In the genomic region with DNA sequence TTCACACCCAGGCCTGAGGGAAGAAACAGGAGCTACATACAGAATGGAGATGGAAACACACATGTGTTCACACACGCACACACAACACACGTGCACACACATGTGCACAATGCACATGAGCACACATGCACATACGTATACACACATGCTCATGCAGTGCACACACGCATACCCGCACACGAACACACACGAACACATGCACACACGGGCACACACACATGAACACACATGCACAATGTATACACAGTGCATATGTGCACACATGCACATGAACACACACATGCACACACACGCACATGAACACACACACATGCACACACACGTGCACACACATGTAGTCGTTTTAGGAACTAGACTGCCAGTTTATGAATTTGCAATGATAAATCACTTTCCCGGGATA, we compare ENCODE assay signal across 23 cellular contexts. TPM values are rescaled to one million over a fixed set of nuclear protein-coding genes. Genes with fewer than 3 reads are reported as not detected.
DNase-seq lines count a peak whose midpoint lies in the region; ATAC-seq, FAIRE-seq and TF ChIP-seq lines count a peak whose summit lies in the region.
"Had no signal": no experiment of that assay in that cellular context is flagged by ENCODE, and none has a peak within 500 bp of the region (broad histone marks: within the 10 kb centered on the region; RNA-seq: fewer than 3 reads in every experiment).

No MANE protein-coding gene starts in this region.

- no peak overlapping the region for H2BK5ac ChIP-seq in IMR-90 (ENCODE audit: low read depth, low read length, poor library complexity, severe bottlenecking)

- H3K4me2 ChIP-seq in IMR-90 (ENCODE audit: low read depth, low read length) = no peak overlapping the region
- no peak overlapping the region for H3K4me2 ChIP-seq in HepG2 (ENCODE audit: low read depth, low read length)

- FAIRE-seq in HepG2 (lab: Jason Lieb, UNC) = peak; percentile 63
- FAIRE-seq in urothelium cell line (lab: Jason Lieb, UNC) = peak; percentile 94
- FAIRE-seq: D721Med, GM12892, RCC 7860, small intestine had no signal

- no peak overlapping the region for H2BK15ac ChIP-seq in IMR-90 (ENCODE audit: low read depth, low read length)

- no peaks in the 10 kb centered on the region for H3K4me1 Mint-ChIP-seq in chondrocyte (ENCODE audit: low read depth)
- H3K4me1 Mint-ChIP-seq: natural killer cell had no signal

- no peak overlapping the region for H3K18ac ChIP-seq in IMR-90 (ENCODE audit: low read depth, low read length)

- H3K4me1 ChIP-seq in IMR-90 (ENCODE audit: control insufficient read depth, insufficient read depth, low read length) (peaks cover 13% of the 10 kb centered on the region), HepG2 (ENCODE audit: insufficient read depth, low read length) (no peaks in the 10 kb centered on the region), right cardiac atrium (ENCODE audit: control insufficient read depth, insufficient read depth, low read length) (no peaks in the 10 kb centered on the region)

- no peak overlapping the region for H2BK120ac ChIP-seq in IMR-90 (ENCODE audit: low read depth, low read length)

- H3K27me3 ChIP-seq in IMR-90 (ENCODE audit: control insufficient read depth, insufficient read depth, low read length) (no peaks in the 10 kb centered on the region), HepG2 (ENCODE audit: control insufficient read depth in 1 of 2, insufficient read depth in 2 of 2, low read length in 2 of 2) (no peaks in the 10 kb centered on the region), right cardiac atrium (ENCODE audit: control insufficient read depth, insufficient read depth) (no peaks in the 10 kb centered on the region)
- H3K27me3 ChIP-seq: cardiac muscle cell, transverse colon had no signal

- H3K4me3 Mint-ChIP-seq in chondrocyte (ENCODE audit: unreplicated experiment) = no peak overlapping the region
- H3K4me3 Mint-ChIP-seq: immature natural killer cell, natural killer cell had no signal

- H3K9ac ChIP-seq in IMR-90 (ENCODE audit: low read depth, low read length) = no peak overlapping the region
- no peak overlapping the region for H3K9ac ChIP-seq in HepG2 (ENCODE audit: insufficient read depth, low read depth, low read length)

- H4K20me1 ChIP-seq in IMR-90 (ENCODE audit: insufficient read depth, low read length) (no peaks in the 10 kb centered on the region), HepG2 (ENCODE audit: insufficient read depth, low read length) (no peaks in the 10 kb centered on the region)

- H3K9me3 ChIP-seq in IMR-90 (ENCODE audit: control insufficient read depth, insufficient read depth, low read length) (no peaks in the 10 kb centered on the region), HepG2 (ENCODE audit: low read length) (no peaks in the 10 kb centered on the region), right cardiac atrium (ENCODE audit: control insufficient read depth, low read length) (no peaks in the 10 kb centered on the region)
- H3K9me3 ChIP-seq: transverse colon had no signal

- H3K4me3 ChIP-seq in IMR-90 (ENCODE audit: insufficient read depth, low read depth, low read length) (no peak overlapping the region), HepG2 (replicated peaks in 1 of 3; ENCODE audit: insufficient read depth in 1 of 3, low read depth in 2 of 3, low read length in 3 of 3) (no peak overlapping the region), right cardiac atrium (ENCODE audit: low read length) (no peak overlapping the region)
- H3K4me3 ChIP-seq: cardiac muscle cell, transverse colon had no signal

- TF ChIP-seq POLR2A in IMR-90 (IDR thresholded peaks at IDR 0.05; ENCODE audit: low read depth, low read length) = no peak
- TF ChIP-seq POLR2A in HepG2 (IDR thresholded peaks at IDR 0.05; ENCODE audit: insufficient read depth in 1 of 2, low read depth in 2 of 2, low read length in 2 of 2) = peak in 1 of 2 experiments; percentile 30; a peak in 1 of 4 replicates

- H3K36me3 ChIP-seq in IMR-90 (ENCODE audit: control insufficient read depth, insufficient read depth, low read length) (peaks cover 25% of the 10 kb centered on the region), HepG2 (replicated peaks in 1 of 2; ENCODE audit: control insufficient read depth in 1 of 2, insufficient read depth in 2 of 2, low read length in 2 of 2) (peaks cover 27 to 37% of the 10 kb centered on the region in 2 experiments)

- no peak overlapping the region for H4K5ac ChIP-seq in IMR-90 (ENCODE audit: low read depth, low read length)

- H3K4ac ChIP-seq in IMR-90 (ENCODE audit: low read depth, low read length) = no peak overlapping the region

- H4K8ac ChIP-seq in IMR-90 (ENCODE audit: low read depth in 2 of 2, low read length in 2 of 2) = 0 out of 4 replicates have a peak overlapping the region, but pooled peaks of 1 of the 2 experiments have one; percentile 17

- H3K79me2 ChIP-seq in HepG2 (ENCODE audit: insufficient read depth, low read length) = no peaks in the 10 kb centered on the region

- H4K91ac ChIP-seq in IMR-90 (ENCODE audit: insufficient read depth, low read depth, low read length) = no peak overlapping the region

- 98% methylated on average over 7 of the region's 12 CpGs; no CpG with 5 or more reads in 1 of the 2 experiments for WGBS in IMR-90 (ENCODE audit: extremely low coverage in 2 of 2, insufficient read length in 1 of 2), 2 experiments
- WGBS in HepG2 (ENCODE audit: low lambda C conversion rate) = 93% methylated on average over 12 of the region's 12 CpGs
- WGBS in right cardiac atrium = 96% methylated on average over 12 of the region's 12 CpGs

- H3K27ac ChIP-seq in IMR-90 (ENCODE audit: insufficient read depth, low read length) = no peak overlapping the region
- no peak overlapping the region for H3K27ac ChIP-seq in HepG2 (ENCODE audit: extremely low read length, insufficient read depth, low read length)
- no peak overlapping the region for H3K27ac ChIP-seq in right cardiac atrium (ENCODE audit: low read length)
- H3K27ac ChIP-seq: cardiac muscle cell had no signal

- no TSS peak for BruUV-seq in IMR-90 (replicated peaks; lab: Mats Ljungman, UMichigan)
- BruUV-seq in HepG2 (replicated peaks; lab: Mats Ljungman, UMichigan) = no TSS peak

- dilution Hi-C loops in IMR-90 (cut with HindIII; ENCODE audit: low sequenced_read_pairs, unreplicated experiment) = no loop called here

- H3K9me3 Mint-ChIP-seq in chondrocyte (ENCODE audit: low read depth) = no peaks in the 10 kb centered on the region
- H3K9me3 Mint-ChIP-seq: activated naive CD4-positive, alpha-beta T cell treated with anti-CD3 and anti-CD28 coated beads, Interleukin-2, amount 50 U/mL, for 72 hours; immature natural killer cell; natural killer cell had no signal

- H3K56ac ChIP-seq in IMR-90 (ENCODE audit: extremely low read depth, insufficient read depth, low read length) = no peak overlapping the region

- no peak overlapping the region for H2AFZ ChIP-seq in IMR-90 (replicated peaks; ENCODE audit: low read length, poor library complexity)
- H2AFZ ChIP-seq in HepG2 (ENCODE audit: low read length) = no peak overlapping the region

- ATAC-seq in IMR-90 (ENCODE audit: low read depth) = no peak
- no peak for ATAC-seq in HepG2
- ATAC-seq in right cardiac atrium = no peak
- ATAC-seq: activated naive CD4-positive, alpha-beta T cell treated with anti-CD3 and anti-CD28 coated beads, Interleukin-2, amount 50 U/mL, for 72 hours had no signal

- CTCF ChIA-PET in IMR-90 (lab: Yijun Ruan, JAX) (no interaction called here), HepG2 (lab: Yijun Ruan, JAX; ENCODE audit: low intra/inter-chr PET ratio, low total read pairs) (no interaction called here)

- in situ Hi-C loops in IMR-90 (cut with MboI; ENCODE audit: low sequenced_read_pairs) (no loop called here), HepG2 (cut with HindIII; ENCODE audit: extremely low pct_ligation_motif_present, low pct_unique_long_range_greater_than_20kb) (no loop called here)

- peaks cover 4 to 6% of the 10 kb centered on the region in 2 experiments; a peak in 2 of 4 replicates for H3K79me1 ChIP-seq in IMR-90 (ENCODE audit: low read depth in 1 of 2, low read length in 2 of 2)

- TF ChIP-seq EP300 in HepG2 (IDR thresholded peaks at IDR 0.05; ENCODE audit: low read depth in 2 of 2, low read length in 2 of 2) (no peak), HepG2 (CRISPR knock-in tag; IDR thresholded peaks at IDR 0.05; ENCODE audit: borderline replicate concordance) (no peak)

- H3K14ac ChIP-seq in IMR-90 (replicated peaks; ENCODE audit: low read depth, low read length) = no peak overlapping the region

- peaks cover 4% of the 10 kb centered on the region for H3K9me1 ChIP-seq in IMR-90 (ENCODE audit: insufficient read depth, low read length)

- peaks cover 21% of the 10 kb centered on the region for H3K36me3 Mint-ChIP-seq in chondrocyte (ENCODE audit: low read depth)

- POLR2A ChIA-PET in IMR-90 (lab: Charles Lee; ENCODE audit: unreplicated experiment) (no interaction called here), HepG2 (lab: Yijun Ruan, JAX) (no interaction called here)

- TF ChIP-seq CTCF in IMR-90 (conservative IDR thresholded peaks at IDR 0.05; ENCODE audit: low read depth, low read length) (no peak), chondrocyte (IDR thresholded peaks at IDR 0.05) (no peak), HepG2 (CRISPR knock-in tag; IDR thresholded peaks at IDR 0.05) (no peak)

- no peak overlapping the region for H3K27ac Mint-ChIP-seq in chondrocyte (ENCODE audit: unreplicated experiment)
- H3K27ac Mint-ChIP-seq: activated naive CD4-positive, alpha-beta T cell treated with anti-CD3 and anti-CD28 coated beads, Interleukin-2, amount 50 U/mL, for 72 hours; natural killer cell had no signal

- no peaks in the 10 kb centered on the region for H3K27me3 Mint-ChIP-seq in chondrocyte (ENCODE audit: low read depth)

- intact Hi-C loops in IMR-90 (cut with micrococcal nuclease) (no loop called here), HepG2 (cut with micrococcal nuclease; ENCODE audit: unreplicated experiment) (no loop called here), right cardiac atrium (cut with DNase I) (no loop called here)

- TF ChIP-seq RAD21 in IMR-90 (IDR thresholded peaks at IDR 0.05; ENCODE audit: low read length) (no peak), HepG2 (CRISPR knock-in tag; IDR thresholded peaks at IDR 0.05) (no peak)

- H2AK5ac ChIP-seq in IMR-90 (ENCODE audit: low read depth, low read length) = peak overlapping the region; percentile 0; the same call in 1 of the 2 replicates

- DNase-seq in IMR-90 (no peak), chondrocyte (ENCODE audit: low spot score) (peak; percentile 24), HepG2 (ENCODE audit: low spot score) (no peak), urothelium cell line (ENCODE audit: low spot score) (no peak), right cardiac atrium (no peak), Ammon's horn (ENCODE audit: low spot score) (no peak), medulla oblongata (ENCODE audit: extremely low spot score) (no peak)
- DNase-seq: activated CD4-positive, alpha-beta T cell treated with anti-CD3 and anti-CD28 coated beads, Interleukin-2, amount 50 U/mL, for 48 hours; activated CD8-positive, alpha-beta memory T cell treated with anti-CD3 and anti-CD28 coated beads, Interleukin-2, amount 50 U/mL, for 4 hours; cortex of kidney; immature natural killer cell; natural killer cell; NCI-H2029; SIG-M5; small intestine; stimulated activated CD4-positive, alpha-beta T cell treated with anti-CD3 and anti-CD28 coated beads, Interleukin-1b, Interleukin-23, amount 100 ng/mL, for 48 hours; stimulated activated CD8-positive, alpha-beta memory T cell treated with anti-CD3 and anti-CD28 coated beads, Interleukin-4, amount 100 ng/mL, for 48 hours; transverse colon had no signal

- H2BK20ac ChIP-seq in IMR-90 (ENCODE audit: low read depth, low read length) = no peak overlapping the region

- H3K23ac ChIP-seq in IMR-90 (ENCODE audit: low read depth, low read length) = no peak overlapping the region

- no peak overlapping the region for H2AK9ac ChIP-seq in IMR-90 (replicated peaks; ENCODE audit: low read depth, low read length, poor library complexity)

RNA-seq across cellular contexts. Expression of gene CDR2, which starts 49.3 kb away (rescaled TPM):
- 44.2 and 48.4 TPM in 2 replicates for total RNA-seq in IMR-90 (2012; rRNA removed)
- 33.1 and 37.7 TPM in 2 replicates for polyA plus RNA-seq in IMR-90 (2012; rRNA removed)
- polyA plus RNA-seq in IMR-90 (2012; cell fraction: cytosol; rRNA removed) = 22.5 and 26.0 TPM in 2 replicates
- 15.0 and 38.4 TPM in 2 replicates for polyA plus RNA-seq in IMR-90 (2012; cell fraction: nucleus; rRNA removed; ENCODE audit: low replicate concordance)
- total RNA-seq in chondrocyte = 42.9 to 49.4 TPM (median 46.1 TPM) in 3 replicates
- total RNA-seq in HepG2 (2016; rRNA removed; fragmentation: Illumina TruSeq; extraction: Trizol) = 59.0 and 76.7 TPM in 2 replicates
- total RNA-seq in HepG2 (2016; cell fraction: cytosol; rRNA removed; fragmentation: Illumina TruSeq; extraction: Trizol; ENCODE audit: low read depth) = 20.7 and 23.8 TPM in 2 replicates
- total RNA-seq in HepG2 (2016; cell fraction: insoluble cytoplasmic fraction; rRNA removed; fragmentation: Illumina TruSeq; extraction: Trizol) = 60.0 and 73.9 TPM in 2 replicates
- 44.0 and 46.8 TPM in 2 replicates for total RNA-seq in HepG2 (2016; cell fraction: membrane; rRNA removed; fragmentation: Illumina TruSeq; extraction: Trizol)
- 34.8 and 41.9 TPM in 2 replicates for total RNA-seq in HepG2 (2016; cell fraction: nucleus; rRNA removed; fragmentation: Illumina TruSeq; extraction: Trizol)
- polyA plus RNA-seq in HepG2 (2011; rRNA removed) = 67.5 and 78.9 TPM in 2 replicates
- polyA plus RNA-seq in HepG2 (2011; cell fraction: cytosol; rRNA removed) = 60.0 and 71.4 TPM in 2 replicates
- 32.2 and 35.4 TPM in 2 replicates for polyA plus RNA-seq in HepG2 (2011; cell fraction: nucleus; rRNA removed)
- 42.9 and 53.6 TPM in 2 replicates for polyA plus RNA-seq in HepG2 (2012)
- polyA plus RNA-seq in HepG2 (2016; cell fraction: cytosol; fragmentation: Illumina TruSeq; extraction: Trizol; ENCODE audit: low read depth) = 9.2 and 11.4 TPM in 2 replicates
- polyA plus RNA-seq in HepG2 (2016; cell fraction: insoluble cytoplasmic fraction; fragmentation: Illumina TruSeq; extraction: Trizol; ENCODE audit: low read depth) = 89.8 and 91.4 TPM in 2 replicates
- polyA plus RNA-seq in HepG2 (2016; cell fraction: membrane; fragmentation: Illumina TruSeq; extraction: Trizol; ENCODE audit: low read depth) = 27.9 and 34.0 TPM in 2 replicates
- 73.8 and 74.1 TPM in 2 replicates for polyA plus RNA-seq in HepG2 (2016; cell fraction: nucleus; fragmentation: Illumina TruSeq; extraction: Trizol; ENCODE audit: insufficient read depth, low read depth)
- polyA minus RNA-seq in HepG2 (2011; rRNA and poly(A)+ RNA removed; ENCODE audit: low replicate concordance) = 12.4 and 45.2 TPM in 2 replicates
- polyA minus RNA-seq in HepG2 (2011; cell fraction: cytosol; rRNA and poly(A)+ RNA removed) = 55.0 and 56.7 TPM in 2 replicates
- polyA minus RNA-seq in HepG2 (2011; cell fraction: nucleus; rRNA and poly(A)+ RNA removed) = 52.0 and 54.7 TPM in 2 replicates
- 10 to 100 TPM in 1 of 4 donors, 1 to 10 TPM in 3; 9.4 to 19.2 (median 9.8) TPM for total RNA-seq in right cardiac atrium
- 7.2 TPM for polyA plus RNA-seq in right cardiac atrium
